ENCODE assay signal across 1 cellular context in genomic region chr16:1003551-1004347, GRCh38.
TF ChIP-seq lines count a peak whose summit lies in the region.

No MANE protein-coding gene starts in this region.

TF ChIP-seq in A549, 52 proteins besides CTCF, POLR2A, EP300 and RAD21 (continued from another document):
- TF ChIP-seq HOXB13 (CRISPR knock-in tag; IDR thresholded peaks at IDR 0.05; ENCODE audit: low read depth), result no peak
- TF ChIP-seq E2F6 (IDR thresholded peaks at IDR 0.05; ENCODE audit: borderline replicate concordance, low read depth), result no peak
- no peak for TF ChIP-seq HOXA7 (CRISPR knock-in tag; IDR thresholded peaks at IDR 0.05)
TF ChIP-seq in A549: peak in this region for 0.
